1 cellular context compared by ENCODE assay signal in genomic region chr10:86256690-86257315, GRCh38.
TF ChIP-seq lines count a peak whose summit lies in the region.

No MANE protein-coding gene starts in this region.

TF ChIP-seq in SK-N-SH, 30 proteins besides CTCF, POLR2A, EP300 and RAD21 (continued from another document):
- TF ChIP-seq, protein P1, sequence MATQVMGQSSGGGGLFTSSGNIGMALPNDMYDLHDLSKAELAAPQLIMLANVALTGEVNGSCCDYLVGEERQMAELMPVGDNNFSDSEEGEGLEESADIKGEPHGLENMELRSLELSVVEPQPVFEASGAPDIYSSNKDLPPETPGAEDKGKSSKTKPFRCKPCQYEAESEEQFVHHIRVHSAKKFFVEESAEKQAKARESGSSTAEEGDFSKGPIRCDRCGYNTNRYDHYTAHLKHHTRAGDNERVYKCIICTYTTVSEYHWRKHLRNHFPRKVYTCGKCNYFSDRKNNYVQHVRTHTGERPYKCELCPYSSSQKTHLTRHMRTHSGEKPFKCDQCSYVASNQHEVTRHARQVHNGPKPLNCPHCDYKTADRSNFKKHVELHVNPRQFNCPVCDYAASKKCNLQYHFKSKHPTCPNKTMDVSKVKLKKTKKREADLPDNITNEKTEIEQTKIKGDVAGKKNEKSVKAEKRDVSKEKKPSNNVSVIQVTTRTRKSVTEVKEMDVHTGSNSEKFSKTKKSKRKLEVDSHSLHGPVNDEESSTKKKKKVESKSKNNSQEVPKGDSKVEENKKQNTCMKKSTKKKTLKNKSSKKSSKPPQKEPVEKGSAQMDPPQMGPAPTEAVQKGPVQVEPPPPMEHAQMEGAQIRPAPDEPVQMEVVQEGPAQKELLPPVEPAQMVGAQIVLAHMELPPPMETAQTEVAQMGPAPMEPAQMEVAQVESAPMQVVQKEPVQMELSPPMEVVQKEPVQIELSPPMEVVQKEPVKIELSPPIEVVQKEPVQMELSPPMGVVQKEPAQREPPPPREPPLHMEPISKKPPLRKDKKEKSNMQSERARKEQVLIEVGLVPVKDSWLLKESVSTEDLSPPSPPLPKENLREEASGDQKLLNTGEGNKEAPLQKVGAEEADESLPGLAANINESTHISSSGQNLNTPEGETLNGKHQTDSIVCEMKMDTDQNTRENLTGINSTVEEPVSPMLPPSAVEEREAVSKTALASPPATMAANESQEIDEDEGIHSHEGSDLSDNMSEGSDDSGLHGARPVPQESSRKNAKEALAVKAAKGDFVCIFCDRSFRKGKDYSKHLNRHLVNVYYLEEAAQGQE (IDR thresholded peaks at IDR 0.05; ENCODE audit: low read depth, low read length): no peak
- no peak for TF ChIP-seq ZBTB33 (IDR thresholded peaks at IDR 0.05; ENCODE audit: borderline replicate concordance, low read depth)
- no peak for TF ChIP-seq YY1 (IDR thresholded peaks at IDR 0.05; ENCODE audit: low read depth)
